18 cellular contexts compared by ENCODE assay signal in the genomic region with DNA sequence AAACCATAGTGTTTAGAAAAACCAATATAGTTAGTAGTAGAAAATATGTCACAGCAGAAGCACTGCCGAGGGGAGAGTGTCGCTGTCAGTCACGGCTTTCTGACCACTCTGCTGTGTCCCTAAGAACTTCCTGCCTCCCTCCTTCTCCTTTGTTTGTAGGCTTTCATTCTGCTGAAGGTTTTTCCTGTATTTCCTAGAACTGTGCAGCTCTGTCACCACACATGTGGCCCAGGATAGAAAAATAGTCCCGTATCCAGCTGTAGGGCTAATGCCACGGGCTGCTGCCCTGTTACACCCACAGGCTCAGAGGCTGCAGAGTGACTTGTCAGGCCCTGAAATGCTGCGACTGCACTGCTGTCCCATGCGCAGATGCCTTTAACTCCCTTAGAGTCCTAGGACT. TPM values are rescaled to one million over a fixed set of nuclear protein-coding genes. Genes with fewer than 3 reads are reported as not detected.
DNase-seq lines count a peak whose midpoint lies in the region; ATAC-seq and TF ChIP-seq lines count a peak whose summit lies in the region.
"Had no signal": no experiment of that assay in that cellular context is flagged by ENCODE, and none has a peak within 500 bp of the region (broad histone marks: within the 10 kb centered on the region; RNA-seq: fewer than 3 reads in every experiment).

No MANE protein-coding gene starts in this region.

- H3K4me3 Mint-ChIP-seq in MCF 10A (ENCODE audit: unreplicated experiment): no peak overlapping the region
- H3K4me3 Mint-ChIP-seq: CD8-positive, alpha-beta T cell had no signal

- H3K27ac ChIP-seq in mammary epithelial cell (ENCODE audit: insufficient read depth, low read depth, low read length) (no peak overlapping the region), dorsolateral prefrontal cortex (peak overlapping the region in 58 of 59 donors; percentile 17 to 93 (median 84)), mesenchymal stem cell (ENCODE audit: low read length, poor library complexity, severe bottlenecking) (no peak overlapping the region), foreskin keratinocyte (no peak overlapping the region)
- H3K27ac ChIP-seq: 22Rv1, GM23248 had no signal

- no peak overlapping the region for H3K9ac ChIP-seq in mammary epithelial cell (ENCODE audit: insufficient read depth, low read length)
- H3K9ac ChIP-seq in mesenchymal stem cell (ENCODE audit: low read length): no peak overlapping the region
- H3K9ac ChIP-seq: GM23248 had no signal

- no peaks in the 10 kb centered on the region for H3K79me2 ChIP-seq in mammary epithelial cell (ENCODE audit: insufficient read depth, low read length)

- no peak overlapping the region for H2AFZ ChIP-seq in mammary epithelial cell (ENCODE audit: low read depth, low read length)
- no peak overlapping the region for H2AFZ ChIP-seq in mesenchymal stem cell (ENCODE audit: low read depth, low read length)
- H2AFZ ChIP-seq: GM23248 had no signal

- in situ Hi-C loops in mammary epithelial cell (cut with MboI; ENCODE audit: low sequenced_read_pairs in 2 of 2): no loop called here

- peaks cover 23% of the 10 kb centered on the region for H3K79me1 ChIP-seq in mesenchymal stem cell (replicated peaks; ENCODE audit: low read length, poor library complexity, severe bottlenecking)

- H3K27me3 Mint-ChIP-seq in MCF 10A (ENCODE audit: insufficient read depth, unreplicated experiment): no peaks in the 10 kb centered on the region

- no peak overlapping the region for H2AK5ac ChIP-seq in mesenchymal stem cell (ENCODE audit: low read length, severe bottlenecking)

- peak overlapping the region; percentile 71 for H4K8ac ChIP-seq in mesenchymal stem cell (ENCODE audit: low read length)

- peaks cover 77% of the 10 kb centered on the region for H3K36me3 Mint-ChIP-seq in MCF 10A (ENCODE audit: insufficient read depth, unreplicated experiment)

- TF ChIP-seq CTCF in MCF 10A (IDR thresholded peaks at IDR 0.05; ENCODE audit: unreplicated experiment): no peak
- no peak for TF ChIP-seq CTCF in mammary epithelial cell (conservative IDR thresholded peaks at IDR 0.05 in 1 of 2, IDR thresholded peaks at IDR 0.05 in 1 of 2; ENCODE audit: extremely low read depth in 1 of 2, insufficient read depth in 1 of 2, low read depth in 1 of 2, low read length in 2 of 2)
- peak in 1 of 56 donors; percentile 19 for TF ChIP-seq CTCF in dorsolateral prefrontal cortex (IDR thresholded peaks at IDR 0.05 in 54 of 56, conservative IDR thresholded peaks at IDR 0.05 in 2 of 56; ENCODE audit: low read depth in 1 of 56, partially characterized antibody in 56 of 56)
- no peak for TF ChIP-seq CTCF in foreskin keratinocyte (conservative IDR thresholded peaks at IDR 0.05)

- no peaks in the 10 kb centered on the region for H3K27me3 ChIP-seq in mammary epithelial cell (ENCODE audit: insufficient read depth, low read length)
- no peaks in the 10 kb centered on the region for H3K27me3 ChIP-seq in dorsolateral prefrontal cortex
- H3K27me3 ChIP-seq in mesenchymal stem cell (ENCODE audit: control insufficient read depth in 1 of 2, insufficient read depth in 1 of 2, low read length in 2 of 2): no peaks in the 10 kb centered on the region
- H3K27me3 ChIP-seq in foreskin keratinocyte: no peaks in the 10 kb centered on the region
- H3K27me3 ChIP-seq: BE2C had no signal

- no peak overlapping the region for H3K4me3 ChIP-seq in mammary epithelial cell (replicated peaks in 1 of 3; ENCODE audit: insufficient read depth in 1 of 3, low read depth in 2 of 3, low read length in 3 of 3)
- peak overlapping the region in 1 of 59 donors; percentile 22 for H3K4me3 ChIP-seq in dorsolateral prefrontal cortex
- no peak overlapping the region for H3K4me3 ChIP-seq in mesenchymal stem cell (ENCODE audit: insufficient read depth in 1 of 2, low read depth in 1 of 2, low read length in 2 of 2)
- H3K4me3 ChIP-seq: GM23248 had no signal

- H3K4me2 ChIP-seq in mammary epithelial cell (ENCODE audit: insufficient read depth, low read depth, low read length) (no peak overlapping the region), mesenchymal stem cell (ENCODE audit: low read length, poor library complexity, severe bottlenecking) (no peak overlapping the region)

- POLR2A ChIA-PET in MCF 10A (lab: Yijun Ruan, JAX): no interaction called here

- no peak for ATAC-seq in foreskin keratinocyte
- ATAC-seq: CD8-positive, alpha-beta T cell had no signal

- no peak for DNase-seq in MCF 10A (ENCODE audit: unreplicated experiment)
- DNase-seq in mammary epithelial cell: no peak
- peak in 1 of 10 donors; percentile 30 for DNase-seq in dorsolateral prefrontal cortex
- DNase-seq in mesenchymal stem cell: no peak
- DNase-seq in inferior parietal cortex (ENCODE audit: extremely low spot score): no peak
- DNase-seq in foreskin keratinocyte: no peak
- DNase-seq in COLO668 (lab: John Stamatoyannopoulos, UW; ENCODE audit: unreplicated experiment): no peak
- DNase-seq in posterior vena cava (ENCODE audit: low spot score): no peak
- DNase-seq: BE2C; CD8-positive, alpha-beta T cell; GF-D8; GM23248; NCI-H1436 treated with DMSO at 0.1 percent for 48 hours; NCI-H2029 treated with DMSO at 0.1 percent for 48 hours; NCI-H748 treated with DMSO at 0.1 percent for 48 hours; OCI-M1; SIG-M5 had no signal

- H2BK120ac ChIP-seq in mesenchymal stem cell (ENCODE audit: low read depth, low read length): no peak overlapping the region

- no peak overlapping the region for H3K18ac ChIP-seq in mesenchymal stem cell (ENCODE audit: low read depth in 1 of 2, low read length in 2 of 2)

- BruUV-seq in MCF 10A (replicated peaks; lab: Mats Ljungman, UMichigan) (no TSS peak), mammary epithelial cell (replicated peaks; lab: Mats Ljungman, UMichigan) (no TSS peak)

- no peaks in the 10 kb centered on the region for H4K20me1 ChIP-seq in mammary epithelial cell (ENCODE audit: insufficient read depth, low read length)

- H3K9me3 ChIP-seq in mammary epithelial cell (replicated peaks; ENCODE audit: insufficient read depth, low read length) (no peaks in the 10 kb centered on the region), mesenchymal stem cell (ENCODE audit: control insufficient read depth, low read length) (no peaks in the 10 kb centered on the region)
- H3K9me3 ChIP-seq: BE2C had no signal

- peak overlapping the region; percentile 23 for H3K27ac Mint-ChIP-seq in MCF 10A (ENCODE audit: low read depth, unreplicated experiment)
- H3K27ac Mint-ChIP-seq: CD8-positive, alpha-beta T cell had no signal

- H3K4me1 ChIP-seq in mammary epithelial cell (ENCODE audit: insufficient read depth, low read length) (no peaks in the 10 kb centered on the region), mesenchymal stem cell (ENCODE audit: control insufficient read depth, insufficient read depth, low read depth, low read length) (no peaks in the 10 kb centered on the region), foreskin keratinocyte (no peaks in the 10 kb centered on the region)
- H3K4me1 ChIP-seq: BE2C had no signal

- H3K23ac ChIP-seq in mesenchymal stem cell (ENCODE audit: low read length in 2 of 2): no peak overlapping the region

- H4K91ac ChIP-seq in mesenchymal stem cell (ENCODE audit: low read length): no peak overlapping the region

- dilution Hi-C loops in mammary epithelial cell (cut with HindIII; ENCODE audit: low sequenced_read_pairs): no loop called here

- H3K14ac ChIP-seq in mesenchymal stem cell (ENCODE audit: low read length in 2 of 2): no peak overlapping the region

- H2BK5ac ChIP-seq in mesenchymal stem cell (ENCODE audit: low read depth, low read length, poor library complexity, severe bottlenecking): no peak overlapping the region

- intact Hi-C loops in MCF 10A (cut with micrococcal nuclease) (no loop called here), mammary epithelial cell (cut with micrococcal nuclease) (no loop called here), dorsolateral prefrontal cortex (cut with DNase I) (no loop called here), posterior vena cava (cut with DNase I) (loop anchor here in 1 of 2 donors (5.0 kb wide), 1 partner anchor 568 kb away; no protein-coding TSS in a partner anchor)

- no peaks in the 10 kb centered on the region for H3K9me3 Mint-ChIP-seq in MCF 10A (ENCODE audit: unreplicated experiment)
- H3K9me3 Mint-ChIP-seq: CD8-positive, alpha-beta T cell had no signal

- no peak overlapping the region for H2BK12ac ChIP-seq in mesenchymal stem cell (ENCODE audit: low read length in 2 of 2)

- CTCF ChIA-PET in MCF 10A (lab: Yijun Ruan, JAX): no interaction called here
- CTCF ChIA-PET in mammary epithelial cell (lab: Charles Lee; ENCODE audit: low non-redundant PET): no interaction called here

- H3K36me3 ChIP-seq in mammary epithelial cell (ENCODE audit: insufficient read depth, low read length) (peaks cover 34% of the 10 kb centered on the region), mesenchymal stem cell (ENCODE audit: control insufficient read depth in 1 of 2, insufficient read depth in 2 of 2, low read depth in 1 of 2, low read length in 2 of 2) (peaks cover 35 to 100% of the 10 kb centered on the region in 2 experiments)

- H3K4me1 Mint-ChIP-seq in MCF 10A (ENCODE audit: insufficient read depth, unreplicated experiment): no peaks in the 10 kb centered on the region

- H2BK15ac ChIP-seq in mesenchymal stem cell (ENCODE audit: low read depth, poor library complexity, severe bottlenecking): no peak overlapping the region

- no peak overlapping the region for H3K4ac ChIP-seq in mesenchymal stem cell (ENCODE audit: low read depth in 1 of 2, low read length in 2 of 2)

- WGBS in mammary epithelial cell (ENCODE audit: low coverage, missing lambda C conversion rate): 99% methylated on average over 7 of the region's 7 CpGs
- 98% methylated on average over 7 of the region's 7 CpGs for WGBS in mesenchymal stem cell

RNA-seq across cellular contexts. Expression of a gene that starts 52.6 kb away (rescaled TPM):
- total RNA-seq in MCF 10A (2022): 8.9 and 10.3 TPM in 2 replicates
- 10 to 100 TPM; 16.0 to 26.6 TPM for total RNA-seq in mammary epithelial cell
- 17.0 TPM for polyA plus RNA-seq in mammary epithelial cell
- polyA minus RNA-seq in mammary epithelial cell: 66.3 TPM
- 100 to 1,000 TPM in 47 of 120 experiments, 10 to 100 TPM in 73; 41.0 to 257 (median 86.5) TPM for total RNA-seq in dorsolateral prefrontal cortex
- 14.0 TPM for polyA plus RNA-seq in mesenchymal stem cell (2013, experiment 1 of 2)
- 12.9 TPM for polyA plus RNA-seq in mesenchymal stem cell (2013, experiment 2 of 2)
- 15.7 and 16.2 TPM in 2 replicates for total RNA-seq in foreskin keratinocyte
- 8.6 and 11.1 TPM in 2 replicates for polyA plus RNA-seq in foreskin keratinocyte
- total RNA-seq in posterior vena cava: 10 to 100 TPM; 19.6 to 30.4 TPM

Comparison
In these comparisons a context has a peak if more than half of its experiments do, and no peak if none do; other contexts are left out.
1. H3K27ac ChIP-seq: peak in dorsolateral prefrontal cortex (58 of 59); none in mammary epithelial cell (single experiment), mesenchymal stem cell (single experiment) and foreskin keratinocyte (single experiment).